ENCODE assay signal across 8 cellular contexts in the genomic region with DNA sequence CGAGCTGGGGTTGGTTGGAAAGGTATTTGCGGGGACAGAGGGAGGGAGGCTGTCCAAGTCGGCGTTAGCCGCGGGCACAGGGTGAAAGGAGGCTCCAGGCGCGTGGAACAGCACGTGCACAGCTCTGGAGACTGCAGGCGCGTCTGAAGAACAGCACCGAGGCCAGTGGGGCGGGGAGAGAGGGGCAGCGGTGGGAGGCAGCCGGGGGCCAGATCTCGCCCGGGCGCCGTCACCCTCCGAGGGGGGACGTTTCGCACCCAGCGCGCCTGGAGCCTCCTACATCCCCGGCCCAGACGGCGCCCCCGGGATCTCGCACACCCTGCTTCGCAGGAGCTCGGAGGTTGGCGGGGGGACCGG.
DNase-seq lines count a peak whose midpoint lies in the region; ATAC-seq and TF ChIP-seq lines count a peak whose summit lies in the region.

No MANE protein-coding gene starts in this region.

- no peak overlapping the region for H3K9ac ChIP-seq in mesenchymal stem cell (ENCODE audit: low read length)

- peak overlapping the region; percentile 29 to 71 for H3K18ac ChIP-seq in mesenchymal stem cell (ENCODE audit: low read depth in 1 of 2, low read length in 2 of 2)

- H4K91ac ChIP-seq in mesenchymal stem cell (ENCODE audit: low read length): no peak overlapping the region

- H2BK5ac ChIP-seq in mesenchymal stem cell (ENCODE audit: low read depth, low read length, poor library complexity, severe bottlenecking): no peak overlapping the region

- H3K23ac ChIP-seq in mesenchymal stem cell (ENCODE audit: low read length in 2 of 2): peak overlapping the region in 1 of 2 experiments; percentile 46

- H3K27me3 ChIP-seq in BE2C (no peaks in the 10 kb centered on the region), mesenchymal stem cell (ENCODE audit: control insufficient read depth in 1 of 2, insufficient read depth in 1 of 2, low read length in 2 of 2) (peaks cover 34 to 89% of the 10 kb centered on the region in 2 experiments)

- H3K27me3 Mint-ChIP-seq in activated naive CD8-positive, alpha-beta T cell treated with anti-CD3 and anti-CD28 coated beads, Interleukin-2, amount 50 U/mL, for 24 hours: peaks cover 13% of the 10 kb centered on the region

- no peak overlapping the region for H2BK15ac ChIP-seq in mesenchymal stem cell (ENCODE audit: low read depth, poor library complexity, severe bottlenecking)

- DNase-seq in BE2C (no peak), mesenchymal stem cell (no peak), GM13977 (ENCODE audit: low spot score) (no peak), NCI-H510A (lab: John Stamatoyannopoulos, UW) (no peak)
- no peak for DNase-seq in activated naive CD8-positive, alpha-beta T cell treated with anti-CD3 and anti-CD28 coated beads, Interleukin-2, amount 50 U/mL, for 24 hours

- H2AK5ac ChIP-seq in mesenchymal stem cell (ENCODE audit: low read length, severe bottlenecking): no peak overlapping the region

- no peaks in the 10 kb centered on the region for H3K36me3 Mint-ChIP-seq in activated naive CD8-positive, alpha-beta T cell treated with anti-CD3 and anti-CD28 coated beads, Interleukin-2, amount 50 U/mL, for 24 hours (ENCODE audit: low read depth)

- 2% methylated on average over 21 of the region's 33 CpGs for WGBS in mesenchymal stem cell

- no peaks in the 10 kb centered on the region for H3K9me3 Mint-ChIP-seq in activated naive CD8-positive, alpha-beta T cell treated with anti-CD3 and anti-CD28 coated beads, Interleukin-2, amount 50 U/mL, for 24 hours

- H3K27ac ChIP-seq in mesenchymal stem cell (ENCODE audit: low read length, poor library complexity, severe bottlenecking): no peak overlapping the region

- no peak overlapping the region for H2BK120ac ChIP-seq in mesenchymal stem cell (ENCODE audit: low read depth, low read length)

- H2AFZ ChIP-seq in mesenchymal stem cell (ENCODE audit: low read depth, low read length): peak overlapping the region; percentile 94

- TF ChIP-seq CTCF in BE2C (IDR thresholded peaks at IDR 0.05; ENCODE audit: low read depth, low read length) (no peak), GM13977 (IDR thresholded peaks at IDR 0.05; ENCODE audit: extremely low read depth, insufficient read depth, missing control alignments) (no peak)

- peak overlapping the region; percentile 71 for H3K27ac Mint-ChIP-seq in activated naive CD8-positive, alpha-beta T cell treated with anti-CD3 and anti-CD28 coated beads, Interleukin-2, amount 50 U/mL, for 24 hours

- peak overlapping the region; percentile 88 for H3K4me3 Mint-ChIP-seq in activated naive CD8-positive, alpha-beta T cell treated with anti-CD3 and anti-CD28 coated beads, Interleukin-2, amount 50 U/mL, for 24 hours

- no peaks in the 10 kb centered on the region for H3K36me3 ChIP-seq in BE2C
- H3K36me3 ChIP-seq in mesenchymal stem cell (ENCODE audit: control insufficient read depth in 1 of 2, insufficient read depth in 2 of 2, low read depth in 1 of 2, low read length in 2 of 2): no peaks in the 10 kb centered on the region

- ATAC-seq in HG02588 (IDR thresholded peaks at IDR 0.05; ENCODE audit: unreplicated experiment) (peak; percentile 15), HG02610 (IDR thresholded peaks at IDR 0.05; ENCODE audit: unreplicated experiment) (no peak), HG03520 (IDR thresholded peaks at IDR 0.05; ENCODE audit: unreplicated experiment) (no peak)
- peak; percentile 7 for ATAC-seq in activated naive CD8-positive, alpha-beta T cell treated with anti-CD3 and anti-CD28 coated beads, Interleukin-2, amount 50 U/mL, for 24 hours

- H2BK12ac ChIP-seq in mesenchymal stem cell (ENCODE audit: low read length in 2 of 2): no peak overlapping the region

- H3K4me1 Mint-ChIP-seq in activated naive CD8-positive, alpha-beta T cell treated with anti-CD3 and anti-CD28 coated beads, Interleukin-2, amount 50 U/mL, for 24 hours: peaks cover 9% of the 10 kb centered on the region

- H3K4me3 ChIP-seq in BE2C (ENCODE audit: low read depth, low read length) (peak overlapping the region; percentile 61), mesenchymal stem cell (ENCODE audit: insufficient read depth in 1 of 2, low read depth in 1 of 2, low read length in 2 of 2) (peak overlapping the region; percentile 59 to 65)

- peak overlapping the region; percentile 95 for H3K4me2 ChIP-seq in mesenchymal stem cell (ENCODE audit: low read length, poor library complexity, severe bottlenecking)

- H3K4ac ChIP-seq in mesenchymal stem cell (ENCODE audit: low read depth in 1 of 2, low read length in 2 of 2): peak overlapping the region in 1 of 2 experiments; percentile 64

- H4K8ac ChIP-seq in mesenchymal stem cell (ENCODE audit: low read length): peak overlapping the region; percentile 61

- H3K4me1 ChIP-seq in BE2C: peaks cover 28% of the 10 kb centered on the region
- H3K4me1 ChIP-seq in mesenchymal stem cell (ENCODE audit: control insufficient read depth, insufficient read depth, low read depth, low read length): peaks cover 51% of the 10 kb centered on the region

- in situ Hi-C loops in GM13977 (cut with MboI; ENCODE audit: low pct_unique_long_range_greater_than_20kb, low sequenced_read_pairs, unreplicated experiment): no loop called here

- H3K14ac ChIP-seq in mesenchymal stem cell (ENCODE audit: low read length in 2 of 2): peak overlapping the region in 1 of 2 experiments; percentile 53

- H3K9me3 ChIP-seq in BE2C: no peaks in the 10 kb centered on the region
- H3K9me3 ChIP-seq in mesenchymal stem cell (ENCODE audit: control insufficient read depth, low read length): no peaks in the 10 kb centered on the region

- H3K79me1 ChIP-seq in mesenchymal stem cell (replicated peaks; ENCODE audit: low read length, poor library complexity, severe bottlenecking): no peaks in the 10 kb centered on the region

Comparison
In these comparisons a context has a peak if more than half of its experiments do, and no peak if none do; other contexts are left out.
1. ATAC-seq: peak in HG02588 (single experiment) and activated naive CD8-positive, alpha-beta T cell treated with anti-CD3 and anti-CD28 coated beads, Interleukin-2, amount 50 U/mL, for 24 hours (single experiment); none in HG02610 (single experiment) and HG03520 (single experiment).